Comparison of ENCODE assay signal across 1 cellular context in genomic region chr20:62181808-62182207, GRCh38.
TF ChIP-seq lines count a peak whose summit lies in the region.

No MANE protein-coding gene starts in this region.

TF ChIP-seq in WTC11, 78 proteins besides CTCF, POLR2A, EP300 and RAD21 (continued from another document):
- TF ChIP-seq FOXP4 (CRISPR knock-in tag; IDR thresholded peaks at IDR 0.05) (no peak), FOXJ3 (CRISPR knock-in tag; IDR thresholded peaks at IDR 0.05; ENCODE audit: borderline replicate concordance) (no peak), JAZF1 (CRISPR knock-in tag; IDR thresholded peaks at IDR 0.05) (no peak), CREB1 (CRISPR knock-in tag; IDR thresholded peaks at IDR 0.05) (no peak), PRDM15 (CRISPR knock-in tag; IDR thresholded peaks at IDR 0.05) (no peak), MYBL2 (CRISPR knock-in tag; IDR thresholded peaks at IDR 0.05) (no peak), STAT6 (CRISPR knock-in tag; conservative IDR thresholded peaks at IDR 0.05; ENCODE audit: low read depth) (no peak)
